ENCODE assay signal across 8 cellular contexts in the genomic region with DNA sequence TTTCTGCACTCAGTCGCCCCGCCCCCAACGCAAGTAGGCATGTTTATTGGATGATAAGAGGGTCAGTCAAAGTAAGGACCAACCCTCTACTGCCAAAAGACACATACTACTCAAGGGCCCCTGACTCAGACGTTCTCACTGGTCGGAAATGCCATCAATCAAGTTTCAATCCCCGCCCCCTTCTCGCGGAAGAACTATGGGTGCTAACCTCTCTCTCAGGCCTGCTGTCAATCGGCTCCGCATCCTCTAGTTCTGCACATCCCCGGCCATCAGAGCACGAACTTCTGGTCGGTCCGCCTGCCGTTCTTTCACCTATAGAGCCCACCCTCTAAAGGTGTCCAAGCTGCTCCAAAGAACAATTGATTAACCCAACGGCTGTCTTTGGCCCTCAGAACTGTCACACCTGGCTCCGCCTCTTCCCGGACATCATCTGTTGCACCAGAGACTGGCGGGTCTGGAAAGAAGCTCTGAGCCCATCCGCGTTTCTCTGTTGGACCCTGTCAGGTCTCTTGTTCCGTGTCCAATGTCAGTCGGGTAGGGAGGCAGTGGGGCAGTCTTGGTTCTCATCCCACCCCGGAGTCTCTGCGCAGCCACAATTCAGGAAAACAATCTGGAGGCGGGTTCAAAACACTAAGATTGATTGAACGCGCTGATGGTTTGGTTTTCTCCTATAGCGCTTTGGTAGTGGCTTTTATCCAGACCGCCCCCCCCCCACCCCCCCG.
DNase-seq lines count a peak whose midpoint lies in the region; FAIRE-seq and TF ChIP-seq lines count a peak whose summit lies in the region.

No MANE protein-coding gene starts in this region.

- peak; percentile 40; the same call in 1 of the 2 replicates for TF ChIP-seq POLR2A in H54 (IDR thresholded peaks at IDR 0.05; ENCODE audit: low read depth, low read length)

- DNase-seq in ELF-1 (ENCODE audit: low read depth, low spot score) (peak; percentile 99), H54 (ENCODE audit: insufficient read length, low spot score) (peak; percentile 12), LoVo (ENCODE audit: low spot score) (peak; percentile 85), RWPE1 (ENCODE audit: low spot score) (peak; percentile 95), fibroblast of the conjunctiva (ENCODE audit: low read depth) (peak; percentile 94), nephron progenitor cell (peak; percentile 87)
- peak; percentile 85 for DNase-seq in activated effector memory CD4-positive, alpha-beta T cell treated with Interleukin-2 at 50 U/mL for 16 hours

- peak overlapping the region; percentile 100 for H3K27ac Mint-ChIP-seq in nephron progenitor cell
- peak overlapping the region; percentile 93 for H3K27ac Mint-ChIP-seq in stimulated activated naive CD8-positive, alpha-beta T cell treated with anti-CD3 and anti-CD28 coated beads, Interleukin-15, Interleukin-2, amounts not matched to agents 100 ng/mL and 50 ng/mL, for 24 hours

- peak overlapping the region; percentile 96 for H3K4me3 Mint-ChIP-seq in nephron progenitor cell
- peak overlapping the region; percentile 92 for H3K4me3 Mint-ChIP-seq in stimulated activated naive CD8-positive, alpha-beta T cell treated with anti-CD3 and anti-CD28 coated beads, Interleukin-15, Interleukin-2, amounts not matched to agents 100 ng/mL and 50 ng/mL, for 24 hours

- peak overlapping the region; percentile 86 for H3K27ac ChIP-seq in RWPE1

- FAIRE-seq in H54 (lab: Jason Lieb, UNC) = peak; percentile 23

- CTCF ChIA-PET in RWPE1 (lab: Yijun Ruan, JAX) = interaction anchor here (0.6 kb wide), 2 partner anchors 215 to 393 kb away, joined by 3 read pairs; no protein-coding TSS in a partner anchor

- H3K4me1 Mint-ChIP-seq in nephron progenitor cell = no peaks in the 10 kb centered on the region
- peaks cover 10% of the 10 kb centered on the region for H3K4me1 Mint-ChIP-seq in stimulated activated naive CD8-positive, alpha-beta T cell treated with anti-CD3 and anti-CD28 coated beads, Interleukin-15, Interleukin-2, amounts not matched to agents 100 ng/mL and 50 ng/mL, for 24 hours (ENCODE audit: low read depth)

- H3K27me3 Mint-ChIP-seq in nephron progenitor cell (ENCODE audit: low read depth, poor library complexity) = peaks cover 5% of the 10 kb centered on the region
- no peaks in the 10 kb centered on the region for H3K27me3 Mint-ChIP-seq in stimulated activated naive CD8-positive, alpha-beta T cell treated with anti-CD3 and anti-CD28 coated beads, Interleukin-15, Interleukin-2, amounts not matched to agents 100 ng/mL and 50 ng/mL, for 24 hours

- H3K9me3 Mint-ChIP-seq in nephron progenitor cell = peaks cover 48% of the 10 kb centered on the region
- no peaks in the 10 kb centered on the region for H3K9me3 Mint-ChIP-seq in stimulated activated naive CD8-positive, alpha-beta T cell treated with anti-CD3 and anti-CD28 coated beads, Interleukin-15, Interleukin-2, amounts not matched to agents 100 ng/mL and 50 ng/mL, for 24 hours

- POLR2A ChIA-PET in RWPE1 (lab: Yijun Ruan, JAX; ENCODE audit: low non-redundant PET) = interaction anchor here (1.3 kb wide), 1 partner anchor 16 kb away, joined by 4 read pairs; a partner anchor contains a TSS

- no peak for TF ChIP-seq CTCF in RWPE1 (conservative IDR thresholded peaks at IDR 0.05; ENCODE audit: low read depth)
- no peak for TF ChIP-seq CTCF in nephron progenitor cell (IDR thresholded peaks at IDR 0.05)

- H3K36me3 Mint-ChIP-seq in nephron progenitor cell (ENCODE audit: low read depth) = no peaks in the 10 kb centered on the region
- no peaks in the 10 kb centered on the region for H3K36me3 Mint-ChIP-seq in stimulated activated naive CD8-positive, alpha-beta T cell treated with anti-CD3 and anti-CD28 coated beads, Interleukin-15, Interleukin-2, amounts not matched to agents 100 ng/mL and 50 ng/mL, for 24 hours (ENCODE audit: low read depth)

Comparison
In these comparisons a context has a peak if more than half of its experiments do, and no peak if none do; other contexts are left out.
1. Peak in every context shown above with its lines: DNase-seq and H3K27ac ChIP-seq.
2. DNase-seq: peak in every context shown above with its lines; median percentile 99 in ELF-1; 95 in RWPE1; 94 in fibroblast of the conjunctiva; 87 in nephron progenitor cell; 85 in LoVo; 85 in activated effector memory CD4-positive, alpha-beta T cell treated with Interleukin-2 at 50 U/mL for 16 hours; 12 in H54.